8 cellular contexts compared by ENCODE assay signal in the genomic region with DNA sequence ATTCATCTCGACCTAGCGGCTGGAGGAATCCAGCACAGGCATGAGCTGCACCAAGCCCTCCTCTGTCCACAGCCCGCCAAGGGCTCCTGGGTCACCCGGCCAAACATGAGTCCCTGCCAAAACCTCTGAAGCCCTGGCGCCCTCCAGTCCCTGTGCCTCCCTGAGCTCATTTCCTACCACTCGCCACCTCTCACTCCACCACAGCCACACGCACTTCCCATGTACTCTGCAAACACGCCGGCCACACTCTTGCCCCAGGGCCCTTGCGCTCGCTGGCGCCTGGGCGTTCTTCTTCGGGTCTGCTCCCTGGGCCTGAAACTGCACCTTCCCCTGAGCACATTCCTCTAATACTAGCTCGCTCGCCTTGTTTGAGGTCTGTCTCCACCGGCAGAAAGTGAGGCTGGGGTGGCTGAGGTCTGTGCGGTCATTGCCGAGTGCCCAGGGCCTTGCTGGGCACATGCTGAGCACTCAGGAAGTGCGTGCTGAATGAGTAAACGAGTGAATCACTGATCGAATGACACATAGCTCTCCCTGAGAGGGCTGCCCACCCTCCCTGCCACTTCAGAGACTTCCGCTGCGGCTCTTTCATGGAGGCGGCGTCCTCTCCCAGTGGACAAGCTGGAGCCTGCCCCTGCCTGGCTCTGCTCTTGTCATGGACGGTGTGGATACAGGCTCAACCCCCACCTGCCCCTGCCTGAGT. TPM values are rescaled to one million over a fixed set of nuclear protein-coding genes. Genes with fewer than 3 reads are reported as not detected.
DNase-seq lines count a peak whose midpoint lies in the region; ATAC-seq and TF ChIP-seq lines count a peak whose summit lies in the region.
"Had no signal": no experiment of that assay in that cellular context is flagged by ENCODE, and none has a peak within 500 bp of the region (broad histone marks: within the 10 kb centered on the region; RNA-seq: fewer than 3 reads in every experiment).

No MANE protein-coding gene starts in this region.

- H3K4me3 ChIP-seq in fibroblast of the aortic adventitia (ENCODE audit: low read depth, low read length) (no peak overlapping the region), upper lobe of right lung (no peak overlapping the region)

- intact Hi-C loops in upper lobe of right lung (cut with DNase I) = no loop called here

- peak; percentile 97 for DNase-seq in HT1080 (ENCODE audit: low read depth)
- DNase-seq in RWPE1 (ENCODE audit: low spot score) = peak; percentile 95
- peak; percentile 50 for DNase-seq in fibroblast of the aortic adventitia (ENCODE audit: low read depth)
- DNase-seq in upper lobe of right lung = peak; percentile 77
- DNase-seq in activated CD8-positive, alpha-beta memory T cell treated with anti-CD3 and anti-CD28 coated beads, Interleukin-2, amount 50 U/mL, for 4 hours = no peak
- no peak for DNase-seq in stimulated activated CD8-positive, alpha-beta memory T cell treated with anti-CD3 and anti-CD28 coated beads, Interleukin-4, amount 100 ng/mL, for 48 hours
- DNase-seq: activated naive CD8-positive, alpha-beta T cell treated with anti-CD3 and anti-CD28 coated beads, Interleukin-2, amount 50 U/mL, for 24 hours had no signal

- ATAC-seq in upper lobe of right lung = peak; percentile 83
- no peak for ATAC-seq in GM21529 (IDR thresholded peaks at IDR 0.05; ENCODE audit: unreplicated experiment)
- ATAC-seq: activated naive CD8-positive, alpha-beta T cell treated with anti-CD3 and anti-CD28 coated beads, Interleukin-2, amount 50 U/mL, for 24 hours had no signal

- H3K4me1 ChIP-seq in upper lobe of right lung = no peaks in the 10 kb centered on the region

- H3K27ac ChIP-seq in RWPE1 (peak overlapping the region; percentile 97), upper lobe of right lung (peak overlapping the region; percentile 17)

- no peaks in the 10 kb centered on the region for H3K9me3 ChIP-seq in upper lobe of right lung

- TF ChIP-seq CTCF in RWPE1 (conservative IDR thresholded peaks at IDR 0.05; ENCODE audit: low read depth) = no peak
- TF ChIP-seq CTCF in fibroblast of the aortic adventitia (IDR thresholded peaks at IDR 0.05; ENCODE audit: insufficient read depth, low read length) = no peak
- no peak for TF ChIP-seq CTCF in upper lobe of right lung (IDR thresholded peaks at IDR 0.05)

- peaks cover 14% of the 10 kb centered on the region for H3K27me3 ChIP-seq in upper lobe of right lung

- CTCF ChIA-PET in RWPE1 (lab: Yijun Ruan, JAX) = interaction anchor here (0.6 kb wide), 1 partner anchor 56 kb away, joined by 3 read pairs; no protein-coding TSS in a partner anchor

- H3K36me3 ChIP-seq in upper lobe of right lung = no peaks in the 10 kb centered on the region

- POLR2A ChIA-PET in RWPE1 (lab: Yijun Ruan, JAX; ENCODE audit: low non-redundant PET) = interaction anchor here (0.6 kb wide), 1 partner anchor 150 kb away, joined by 3 read pairs; no protein-coding TSS in a partner anchor

RNA-seq across cellular contexts. Expression of a gene that starts 33.7 kb away (rescaled TPM):
- not detected in 2 replicates for total RNA-seq in HT1080 (2014; rRNA removed; shearing (Covaris generic))
- polyA plus RNA-seq in HT1080 (2015; cell fraction: cytosol; rRNA removed) = not detected in 2 replicates
- polyA plus RNA-seq in HT1080 (2015; cell fraction: nucleus; rRNA removed) = not detected in 2 replicates
- total RNA-seq in fibroblast of the aortic adventitia (ENCODE audit: low replicate concordance) (0.09 TPM in 1 of 2 replicates, not detected in the other), upper lobe of right lung (not detected)

Comparison
In these comparisons a context has a peak if more than half of its experiments do, and no peak if none do; other contexts are left out.
1. DNase-seq: peak in HT1080 (single experiment), RWPE1 (single experiment), fibroblast of the aortic adventitia (single experiment) and upper lobe of right lung (single experiment); none in activated CD8-positive, alpha-beta memory T cell treated with anti-CD3 and anti-CD28 coated beads, Interleukin-2, amount 50 U/mL, for 4 hours (single experiment) and stimulated activated CD8-positive, alpha-beta memory T cell treated with anti-CD3 and anti-CD28 coated beads, Interleukin-4, amount 100 ng/mL, for 48 hours (single experiment).